In the genomic region with DNA sequence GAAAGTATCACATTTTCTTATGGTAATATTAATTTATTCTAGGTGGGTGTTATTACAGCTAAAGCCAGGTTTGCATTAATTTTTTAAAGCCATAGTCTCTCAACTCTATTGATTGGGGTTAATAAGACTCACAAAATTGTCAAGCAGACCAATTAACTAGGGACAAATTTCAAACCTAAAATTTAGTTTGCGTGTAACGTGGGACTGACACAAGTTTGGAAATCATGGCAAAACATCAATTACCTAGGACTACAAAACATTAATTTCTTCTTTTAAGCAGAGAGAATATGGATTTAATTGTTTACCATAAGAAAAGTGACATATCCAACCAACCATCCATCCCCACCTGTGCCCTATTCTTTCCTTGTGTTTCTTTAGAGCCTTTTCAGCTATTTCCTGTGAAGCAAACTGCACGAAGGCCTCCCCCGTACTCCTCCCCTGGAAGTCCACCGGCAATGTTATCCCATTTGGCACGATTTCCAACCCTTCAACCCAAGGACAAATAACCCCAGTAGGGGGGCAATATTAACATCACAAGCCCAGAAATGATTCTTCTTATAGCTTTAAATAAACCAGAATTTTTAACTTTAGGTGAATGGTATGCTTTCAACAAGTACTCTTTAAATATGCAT, we compare ENCODE assay signal across 2 cellular contexts.
TF ChIP-seq lines count a peak whose summit lies in the region.

No MANE protein-coding gene starts in this region.

TF ChIP-seq in SK-N-SH, 30 proteins besides CTCF, POLR2A, EP300 and RAD21 (continued from another document):
- TF ChIP-seq, protein P1, sequence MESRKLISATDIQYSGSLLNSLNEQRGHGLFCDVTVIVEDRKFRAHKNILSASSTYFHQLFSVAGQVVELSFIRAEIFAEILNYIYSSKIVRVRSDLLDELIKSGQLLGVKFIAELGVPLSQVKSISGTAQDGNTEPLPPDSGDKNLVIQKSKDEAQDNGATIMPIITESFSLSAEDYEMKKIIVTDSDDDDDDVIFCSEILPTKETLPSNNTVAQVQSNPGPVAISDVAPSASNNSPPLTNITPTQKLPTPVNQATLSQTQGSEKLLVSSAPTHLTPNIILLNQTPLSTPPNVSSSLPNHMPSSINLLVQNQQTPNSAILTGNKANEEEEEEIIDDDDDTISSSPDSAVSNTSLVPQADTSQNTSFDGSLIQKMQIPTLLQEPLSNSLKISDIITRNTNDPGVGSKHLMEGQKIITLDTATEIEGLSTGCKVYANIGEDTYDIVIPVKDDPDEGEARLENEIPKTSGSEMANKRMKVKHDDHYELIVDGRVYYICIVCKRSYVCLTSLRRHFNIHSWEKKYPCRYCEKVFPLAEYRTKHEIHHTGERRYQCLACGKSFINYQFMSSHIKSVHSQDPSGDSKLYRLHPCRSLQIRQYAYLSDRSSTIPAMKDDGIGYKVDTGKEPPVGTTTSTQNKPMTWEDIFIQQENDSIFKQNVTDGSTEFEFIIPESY (IDR thresholded peaks at IDR 0.05; ENCODE audit: borderline replicate concordance, low read depth) = no peak
- TF ChIP-seq PBX3 (IDR thresholded peaks at IDR 0.05) (no peak), IRF3 (IDR thresholded peaks at IDR 0.05; ENCODE audit: low read depth, low read length) (no peak), GABPA (IDR thresholded peaks at IDR 0.05; ENCODE audit: low read depth) (no peak), JUND (IDR thresholded peaks at IDR 0.05) (no peak), MEF2A (IDR thresholded peaks at IDR 0.05; ENCODE audit: borderline replicate concordance, low read depth) (no peak), EZH2phosphoT487 (IDR thresholded peaks at IDR 0.05; ENCODE audit: borderline replicate concordance, low read depth) (no peak), FOXJ3 (CRISPR knock-in tag; IDR thresholded peaks at IDR 0.05) (no peak), TCF12 (IDR thresholded peaks at IDR 0.05) (no peak), ELF1 (IDR thresholded peaks at IDR 0.05) (no peak)
- TF ChIP-seq, protein P2, sequence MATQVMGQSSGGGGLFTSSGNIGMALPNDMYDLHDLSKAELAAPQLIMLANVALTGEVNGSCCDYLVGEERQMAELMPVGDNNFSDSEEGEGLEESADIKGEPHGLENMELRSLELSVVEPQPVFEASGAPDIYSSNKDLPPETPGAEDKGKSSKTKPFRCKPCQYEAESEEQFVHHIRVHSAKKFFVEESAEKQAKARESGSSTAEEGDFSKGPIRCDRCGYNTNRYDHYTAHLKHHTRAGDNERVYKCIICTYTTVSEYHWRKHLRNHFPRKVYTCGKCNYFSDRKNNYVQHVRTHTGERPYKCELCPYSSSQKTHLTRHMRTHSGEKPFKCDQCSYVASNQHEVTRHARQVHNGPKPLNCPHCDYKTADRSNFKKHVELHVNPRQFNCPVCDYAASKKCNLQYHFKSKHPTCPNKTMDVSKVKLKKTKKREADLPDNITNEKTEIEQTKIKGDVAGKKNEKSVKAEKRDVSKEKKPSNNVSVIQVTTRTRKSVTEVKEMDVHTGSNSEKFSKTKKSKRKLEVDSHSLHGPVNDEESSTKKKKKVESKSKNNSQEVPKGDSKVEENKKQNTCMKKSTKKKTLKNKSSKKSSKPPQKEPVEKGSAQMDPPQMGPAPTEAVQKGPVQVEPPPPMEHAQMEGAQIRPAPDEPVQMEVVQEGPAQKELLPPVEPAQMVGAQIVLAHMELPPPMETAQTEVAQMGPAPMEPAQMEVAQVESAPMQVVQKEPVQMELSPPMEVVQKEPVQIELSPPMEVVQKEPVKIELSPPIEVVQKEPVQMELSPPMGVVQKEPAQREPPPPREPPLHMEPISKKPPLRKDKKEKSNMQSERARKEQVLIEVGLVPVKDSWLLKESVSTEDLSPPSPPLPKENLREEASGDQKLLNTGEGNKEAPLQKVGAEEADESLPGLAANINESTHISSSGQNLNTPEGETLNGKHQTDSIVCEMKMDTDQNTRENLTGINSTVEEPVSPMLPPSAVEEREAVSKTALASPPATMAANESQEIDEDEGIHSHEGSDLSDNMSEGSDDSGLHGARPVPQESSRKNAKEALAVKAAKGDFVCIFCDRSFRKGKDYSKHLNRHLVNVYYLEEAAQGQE (IDR thresholded peaks at IDR 0.05; ENCODE audit: low read depth, low read length) = no peak

TF ChIP-seq in SK-N-SH treated with all-trans-retinoic acid at 6 μM for 48 hours, 23 proteins besides CTCF, POLR2A, EP300 and RAD21 (continued from another document):
- TF ChIP-seq CREB5 (CRISPR knock-in tag; IDR thresholded peaks at IDR 0.05; ENCODE audit: low read depth) = no peak
